Comparison of ENCODE assay signal across 25 cellular contexts in genomic region chr1:63612971-63613370, GRCh38. TPM values are rescaled to one million over a fixed set of nuclear protein-coding genes. Genes with fewer than 3 reads are reported as not detected.
DNase-seq lines count a peak whose midpoint lies in the region; ATAC-seq and TF ChIP-seq lines count a peak whose summit lies in the region.
"Had no signal": no experiment of that assay in that cellular context is flagged by ENCODE, and none has a peak within 500 bp of the region (broad histone marks: within the 10 kb centered on the region; RNA-seq: fewer than 3 reads in every experiment).

No MANE protein-coding gene starts in this region.

- H3K9ac ChIP-seq in iPS-20b (ENCODE audit: low read depth, low read length), result peak overlapping the region; percentile 25; the same call in 1 of the 2 replicates
- H3K9ac ChIP-seq in neural progenitor cell, result no peak overlapping the region
- H3K9ac ChIP-seq: SK-N-SH had no signal

- peaks cover 15% of the 10 kb centered on the region for H3F3A ChIP-seq in neural progenitor cell (ENCODE audit: low read depth)

- no peak overlapping the region for H2AFZ ChIP-seq in neural progenitor cell (replicated peaks)

- peaks cover 53% of the 10 kb centered on the region for H3K4me1 ChIP-seq in cardiac muscle cell (ENCODE audit: low read depth)
- peaks cover 14% of the 10 kb centered on the region for H3K4me1 ChIP-seq in iPS-20b (ENCODE audit: insufficient read depth, low read length)
- H3K4me1 ChIP-seq in neural progenitor cell, result peaks cover 32% of the 10 kb centered on the region
- H3K4me1 ChIP-seq: BE2C had no signal

- H3K9me3 ChIP-seq in cardiac muscle cell (ENCODE audit: low read depth), result no peaks in the 10 kb centered on the region
- no peaks in the 10 kb centered on the region for H3K9me3 ChIP-seq in iPS-20b (ENCODE audit: insufficient read depth, low read depth, low read length)
- no peaks in the 10 kb centered on the region for H3K9me3 ChIP-seq in neural progenitor cell (ENCODE audit: low read depth)
- H3K9me3 ChIP-seq: BE2C, SK-N-SH, thoracic aorta had no signal

- H3K9me3 Mint-ChIP-seq in neural progenitor cell, result no peaks in the 10 kb centered on the region
- H3K9me3 Mint-ChIP-seq: activated naive CD8-positive, alpha-beta T cell treated with anti-CD3 and anti-CD28 coated beads, Interleukin-2, amount 50 U/mL, for 24 hours; CD8-positive, alpha-beta memory T cell had no signal

- no peak overlapping the region for H3K27ac Mint-ChIP-seq in neural progenitor cell
- H3K27ac Mint-ChIP-seq: activated naive CD8-positive, alpha-beta T cell treated with anti-CD3 and anti-CD28 coated beads, Interleukin-2, amount 50 U/mL, for 24 hours had no signal

- intact Hi-C loops in cardiac septum (cut with DNase I), result no loop called here

- H3K36me3 ChIP-seq in cardiac muscle cell, result no peaks in the 10 kb centered on the region
- H3K36me3 ChIP-seq in iPS-20b (ENCODE audit: insufficient read depth, low read depth, low read length), result no peaks in the 10 kb centered on the region
- H3K36me3 ChIP-seq in neural progenitor cell, result no peaks in the 10 kb centered on the region
- H3K36me3 ChIP-seq: BE2C, thoracic aorta had no signal

- H3K4me1 Mint-ChIP-seq in neural progenitor cell, result peaks cover 26% of the 10 kb centered on the region

- H3K79me2 ChIP-seq in neural progenitor cell (ENCODE audit: low read depth), result no peaks in the 10 kb centered on the region

- H3K36me3 Mint-ChIP-seq in neural progenitor cell, result no peaks in the 10 kb centered on the region
- H3K36me3 Mint-ChIP-seq: CD8-positive, alpha-beta memory T cell had no signal

- H3K27ac ChIP-seq in cardiac muscle cell (peak overlapping the region; percentile 85), iPS-20b (ENCODE audit: low read length) (no peak overlapping the region), neural progenitor cell (no peak overlapping the region), substantia nigra (ENCODE audit: low read depth, low read length, poor library complexity, severe bottlenecking) (no peak overlapping the region)
- H3K27ac ChIP-seq: HL-60, RWPE1, thoracic aorta had no signal

- H3K27me3 ChIP-seq in cardiac muscle cell (no peaks in the 10 kb centered on the region), iPS-20b (ENCODE audit: insufficient read depth, low read length) (no peaks in the 10 kb centered on the region), neural progenitor cell (no peaks in the 10 kb centered on the region)
- H3K27me3 ChIP-seq: BE2C had no signal

- no peak for ATAC-seq in HG02642 (IDR thresholded peaks at IDR 0.05; ENCODE audit: poor library complexity, unreplicated experiment)
- ATAC-seq: activated naive CD8-positive, alpha-beta T cell treated with anti-CD3 and anti-CD28 coated beads, Interleukin-2, amount 50 U/mL, for 24 hours had no signal

- no peak overlapping the region for H3K4me3 ChIP-seq in cardiac muscle cell
- no peak overlapping the region for H3K4me3 ChIP-seq in iPS-20b (ENCODE audit: low read length)
- H3K4me3 ChIP-seq in neural progenitor cell, result no peak overlapping the region
- H3K4me3 ChIP-seq: thoracic aorta had no signal

- peak overlapping the region; percentile 46 for H3K4me2 ChIP-seq in neural progenitor cell
- H3K4me2 ChIP-seq: SK-N-SH had no signal

- TF ChIP-seq CTCF in cardiac muscle cell (IDR thresholded peaks at IDR 0.05; ENCODE audit: low read depth, low read length) (no peak), neural progenitor cell (IDR thresholded peaks at IDR 0.05) (no peak)

- H4K20me1 ChIP-seq in neural progenitor cell (ENCODE audit: low read depth), result no peaks in the 10 kb centered on the region

- DNase-seq in cardiac muscle cell (ENCODE audit: low read depth in 1 of 2, low spot score in 1 of 2) (peak in 1 of 2 donors; percentile 74), cardiac septum (ENCODE audit: low spot score) (no peak), neural progenitor cell (ENCODE audit: low spot score) (no peak), NCI-H1930 (lab: John Stamatoyannopoulos, UW) (no peak), substantia nigra (lab: John Stamatoyannopoulos, UW) (no peak)
- DNase-seq: ACHN; activated CD4-positive, alpha-beta T cell treated with anti-CD3 and anti-CD28 coated beads for 4 hours; activated gamma-delta T cell; activated naive CD8-positive, alpha-beta T cell treated with anti-CD3 and anti-CD28 coated beads, Interleukin-2, amount 50 U/mL, for 24 hours; activated T-cell treated with anti-CD3 and anti-CD28 coated beads for 4 hours; BE2C; CD8-positive, alpha-beta memory T cell; DMS 273 treated with DMSO at 0.1 percent for 48 hours; EL; NCI-H1105; NCI-H2029; SK-N-SH; stimulated activated CD4-positive, alpha-beta T cell treated with anti-CD3 and anti-CD28 coated beads, Interleukin-15, amount 100 ng/mL, for 24 hours; stimulated activated naive CD4-positive, alpha-beta T cell treated with Interleukin-2 at 50 U/mL for 16 hours; T-helper 2 cell had no signal

- H3K27me3 Mint-ChIP-seq in neural progenitor cell (ENCODE audit: insufficient read depth, low read depth), result peaks cover 2% of the 10 kb centered on the region
- H3K27me3 Mint-ChIP-seq: activated naive CD8-positive, alpha-beta T cell treated with anti-CD3 and anti-CD28 coated beads, Interleukin-2, amount 50 U/mL, for 24 hours; CD8-positive, alpha-beta memory T cell had no signal

- H3K4me3 Mint-ChIP-seq in neural progenitor cell, result no peak overlapping the region
- H3K4me3 Mint-ChIP-seq: activated naive CD8-positive, alpha-beta T cell treated with anti-CD3 and anti-CD28 coated beads, Interleukin-2, amount 50 U/mL, for 24 hours had no signal

RNA-seq across cellular contexts. Expression of gene PGM1, which starts 19.8 kb away (rescaled TPM):
- 344 and 361 TPM in 2 replicates for total RNA-seq in cardiac muscle cell
- polyA plus RNA-seq in cardiac muscle cell, result 264 and 277 TPM in 2 replicates
- total RNA-seq in cardiac septum, result 199 TPM
- total RNA-seq in neural progenitor cell (ENCODE audit: low replicate concordance), result 22.7 and 29.0 TPM in 2 replicates
